ENCODE assay signal across 8 cellular contexts in genomic region chr10:58299580-58299979, GRCh38. TPM values are rescaled to one million over a fixed set of nuclear protein-coding genes. Genes with fewer than 3 reads are reported as not detected.
A peak's percentile ranks its signal among the peaks of the same experiment; 100 is the strongest.
DNase-seq lines count a peak whose midpoint lies in the region; ATAC-seq and TF ChIP-seq lines count a peak whose summit lies in the region.

No MANE protein-coding gene starts in this region.

- no peak overlapping the region for H2BK15ac ChIP-seq in mesendoderm (replicated peaks; ENCODE audit: low read depth)

- no peak overlapping the region for H2AK5ac ChIP-seq in mesendoderm (ENCODE audit: low read length)

- peaks cover 19% of the 10 kb centered on the region for H3K9me3 ChIP-seq in endodermal cell (ENCODE audit: control insufficient read depth, low read length)

- no peak overlapping the region for H3K23ac ChIP-seq in mesendoderm (ENCODE audit: low read length)

- peaks cover 18% of the 10 kb centered on the region for H3K9me3 Mint-ChIP-seq in endodermal cell

- no peaks in the 10 kb centered on the region for H3K79me2 ChIP-seq in mesendoderm (ENCODE audit: control insufficient read depth, insufficient read depth, low read length)

- H3K36me3 ChIP-seq in endodermal cell (ENCODE audit: control insufficient read depth, insufficient read depth, low read length), result no peaks in the 10 kb centered on the region
- H3K36me3 ChIP-seq in mesendoderm (ENCODE audit: control insufficient read depth, insufficient read depth, low read length), result no peaks in the 10 kb centered on the region

- H3K36me3 Mint-ChIP-seq in endodermal cell (ENCODE audit: low read depth), result peaks cover 3% of the 10 kb centered on the region

- no peak overlapping the region for H3K4me3 Mint-ChIP-seq in endodermal cell

- H3K27ac Mint-ChIP-seq in endodermal cell, result no peak overlapping the region

- TF ChIP-seq CTCF in AG09319 (IDR thresholded peaks at IDR 0.05; ENCODE audit: low read depth, low read length) (peak; percentile 86), endodermal cell (conservative IDR thresholded peaks at IDR 0.05) (peak; percentile 94)

- H2BK5ac ChIP-seq in mesendoderm (ENCODE audit: low read length), result no peak overlapping the region

- DNase-seq in AG09319 (ENCODE audit: extremely low read depth, low read depth), result no peak
- peak; percentile 27 for DNase-seq in NCI-H345 (lab: John Stamatoyannopoulos, UW)
- DNase-seq in activated CD4-positive, alpha-beta T cell treated with anti-CD3 and anti-CD28 coated beads, Interleukin-2, amount 50 U/mL, for 24 hours (ENCODE audit: low read depth in 1 of 2, low spot score in 1 of 2), result peak; percentile 6 to 52
- peak; percentile 86 for DNase-seq in endodermal cell
- peak; percentile 76 for DNase-seq in mesendoderm
- peak; percentile 11 to 59 (median 39) for DNase-seq in stimulated activated naive CD4-positive, alpha-beta T cell (lab: John Stamatoyannopoulos, UW)

- H2BK120ac ChIP-seq in mesendoderm (ENCODE audit: low read depth, low read length), result no peak overlapping the region

- H3K4me1 ChIP-seq in endodermal cell (ENCODE audit: control insufficient read depth, insufficient read depth, low read length) (no peaks in the 10 kb centered on the region), mesendoderm (ENCODE audit: control insufficient read depth, low read depth, low read length) (no peaks in the 10 kb centered on the region)

- WGBS in endodermal cell (ENCODE audit: insufficient coverage in 1 of 2, insufficient read length in 1 of 2), 2 experiments, result 19 to 28% methylated on average over 4 of the region's 4 CpGs
- no CpG with 5 or more reads among the region's 4 CpGs for WGBS in mesendoderm (ENCODE audit: extremely low coverage, insufficient coverage, low lambda C conversion rate)

- no peaks in the 10 kb centered on the region for H3K27me3 ChIP-seq in endodermal cell (ENCODE audit: control insufficient read depth, insufficient read depth, low read length, poor library complexity, severe bottlenecking)
- no peaks in the 10 kb centered on the region for H3K27me3 ChIP-seq in mesendoderm (ENCODE audit: insufficient read depth, low read length, poor library complexity)

- H3K4ac ChIP-seq in mesendoderm (ENCODE audit: low read depth, low read length), result no peak overlapping the region

- H3K4me3 ChIP-seq in endodermal cell (ENCODE audit: low read length) (no peak overlapping the region), mesendoderm (ENCODE audit: low read length) (no peak overlapping the region)

- H4K8ac ChIP-seq in mesendoderm (ENCODE audit: low read depth, low read length), result no peak overlapping the region

- H3K27me3 Mint-ChIP-seq in endodermal cell (ENCODE audit: insufficient read depth), result peaks cover 4% of the 10 kb centered on the region

- ATAC-seq in GM18508 (IDR thresholded peaks at IDR 0.05; ENCODE audit: insufficient read depth, unreplicated experiment), result peak; percentile 87
- ATAC-seq in HG02973 (IDR thresholded peaks at IDR 0.05; ENCODE audit: unreplicated experiment), result peak; percentile 93

- no peaks in the 10 kb centered on the region for H3K79me1 ChIP-seq in mesendoderm (ENCODE audit: low read length)

- no peak overlapping the region for H3K4me2 ChIP-seq in mesendoderm (ENCODE audit: low read length)

- H3K9ac ChIP-seq in endodermal cell (ENCODE audit: extremely low read depth, low read length, poor library complexity, severe bottlenecking) (no peak overlapping the region), mesendoderm (ENCODE audit: low read length) (no peak overlapping the region)

- H3K4me1 Mint-ChIP-seq in endodermal cell, result peaks cover 9% of the 10 kb centered on the region

- H3K27ac ChIP-seq in endodermal cell (ENCODE audit: low read depth, low read length), result no peak overlapping the region
- H3K27ac ChIP-seq in mesendoderm (ENCODE audit: low read depth, low read length), result no peak overlapping the region

- H3K18ac ChIP-seq in mesendoderm (ENCODE audit: low read length), result no peak overlapping the region

- H4K5ac ChIP-seq in mesendoderm (ENCODE audit: low read length), result no peak overlapping the region

- no peak overlapping the region for H3K56ac ChIP-seq in mesendoderm (ENCODE audit: low read length)

RNA-seq across cellular contexts. Expression of gene CISD1, which starts 30.6 kb away (rescaled TPM):
- 10 to 100 TPM; 33.9 to 39.0 TPM for total RNA-seq in endodermal cell
- 28.7 TPM for polyA plus RNA-seq in endodermal cell (2013, experiment 1 of 2)
- 32.6 TPM for polyA plus RNA-seq in endodermal cell (2013, experiment 2 of 2)
- 88.3 TPM for polyA plus RNA-seq in mesendoderm (2013, experiment 1 of 2)
- polyA plus RNA-seq in mesendoderm (2013, experiment 2 of 2), result 85.8 TPM

RNA-seq across cellular contexts. Expression of gene IPMK, which starts 31.9 kb away (rescaled TPM):
- total RNA-seq in endodermal cell, result 1 to 10 TPM; 9.3 to 9.4 TPM
- polyA plus RNA-seq in endodermal cell (2013, experiment 1 of 2), result 7.4 TPM
- 8.4 TPM for polyA plus RNA-seq in endodermal cell (2013, experiment 2 of 2)
- polyA plus RNA-seq in mesendoderm (2013, experiment 1 of 2), result 8.0 TPM
- polyA plus RNA-seq in mesendoderm (2013, experiment 2 of 2), result 8.3 TPM

RNA-seq across cellular contexts. Expression of gene UBE2D1, which starts 35.2 kb away (rescaled TPM):
- total RNA-seq in endodermal cell, result 10 to 100 TPM; 28.9 to 33.0 TPM
- polyA plus RNA-seq in endodermal cell (2013, experiment 1 of 2), result 35.7 TPM
- 35.8 TPM for polyA plus RNA-seq in endodermal cell (2013, experiment 2 of 2)
- 37.9 TPM for polyA plus RNA-seq in mesendoderm (2013, experiment 1 of 2)
- 40.1 TPM for polyA plus RNA-seq in mesendoderm (2013, experiment 2 of 2)
